Comparison of ENCODE assay signal across 8 cellular contexts in the genomic region with DNA sequence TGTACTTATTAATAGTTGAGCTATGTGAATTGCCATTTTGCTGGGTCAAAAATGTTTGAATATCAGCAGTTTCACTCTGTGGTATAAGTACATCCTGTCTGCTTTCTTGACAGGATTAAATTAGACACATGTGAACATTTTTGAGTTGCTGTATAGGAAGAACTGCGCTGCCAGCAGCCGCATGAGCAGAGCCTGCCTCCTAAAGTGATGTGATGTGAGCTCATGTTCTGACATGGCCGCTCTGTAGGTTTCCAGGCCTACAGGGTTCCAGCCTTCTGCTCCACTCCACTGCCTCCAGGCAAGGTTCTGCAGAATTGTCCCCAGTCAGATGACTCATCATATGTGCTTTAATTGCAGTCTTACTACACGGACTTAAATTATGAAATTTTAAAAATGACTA.
DNase-seq lines count a peak whose midpoint lies in the region; ATAC-seq, FAIRE-seq and TF ChIP-seq lines count a peak whose summit lies in the region.

No MANE protein-coding gene starts in this region.

- H3K4me3 ChIP-seq in choroid plexus epithelial cell (ENCODE audit: low read depth, low read length): no peak overlapping the region

- FAIRE-seq in GM18507 (lab: Jason Lieb, UNC) (peak; percentile 82), GM12892 (lab: Jason Lieb, UNC) (no peak)

- no peak for TF ChIP-seq POLR2A in GM12892 (IDR thresholded peaks at IDR 0.05; ENCODE audit: low read depth, low read length)

- no peak for TF ChIP-seq CTCF in choroid plexus epithelial cell (conservative IDR thresholded peaks at IDR 0.05; ENCODE audit: low read depth, low read length)

- DNase-seq in GM18507 (ENCODE audit: extremely low spot score, insufficient read length, low read depth) (no peak), choroid plexus epithelial cell (ENCODE audit: low read depth) (peak; percentile 11), NCI-H2081 treated with DMSO at 0.1 percent for 48 hours (lab: John Stamatoyannopoulos, UW) (no peak), GM12892 (ENCODE audit: insufficient read length) (no peak), GM03348 (ENCODE audit: low spot score) (no peak)
- no peak for DNase-seq in activated effector memory CD4-positive, alpha-beta T cell treated with anti-CD3 and anti-CD28 coated beads, Interleukin-2, amount 50 U/mL, for 16 hours

- ATAC-seq in GM21360 (IDR thresholded peaks at IDR 0.05; ENCODE audit: unreplicated experiment) (peak; percentile 85), HG03280 (IDR thresholded peaks at IDR 0.05; ENCODE audit: unreplicated experiment) (peak; percentile 72)
